Comparison of ENCODE assay signal across 8 cellular contexts in genomic region chr1:87329051-87329755, GRCh38. TPM values are rescaled to one million over a fixed set of nuclear protein-coding genes. Genes with fewer than 3 reads are reported as not detected.
DNase-seq lines count a peak whose midpoint lies in the region; ATAC-seq and TF ChIP-seq lines count a peak whose summit lies in the region.

No MANE protein-coding gene starts in this region.

- H3K4me1 ChIP-seq in ascending aorta = peaks cover 4 to 11% of the 10 kb centered on the region in 2 donors
- H3K4me1 ChIP-seq in right atrium auricular region = peaks cover 0 to 30% of the 10 kb centered on the region in 2 donors

- H3K4me2 ChIP-seq in SU-DHL-6 (ENCODE audit: low read depth, low read length, poor library complexity, severe bottlenecking) = peak overlapping the region; percentile 88

- intact Hi-C loops in ascending aorta (cut with DNase I) = loop anchor here (5.0 kb wide), 3 partner anchors 417 to 1353 kb away; partner anchors contain the start of genes HS2ST1, PKN2 and SELENOF
- intact Hi-C loops in posterior vena cava (cut with DNase I) = loop anchor here in 1 of 2 donors (5.0 to 10.0 kb wide), 2 partner anchors 158 to 736 kb away; no protein-coding TSS in a partner anchor

- ATAC-seq in GM21515 (IDR thresholded peaks at IDR 0.05; ENCODE audit: unreplicated experiment) = no peak

- peaks cover 14% of the 10 kb centered on the region; the same call in 1 of the 2 replicates for H4K20me1 ChIP-seq in SU-DHL-6 (ENCODE audit: low read depth, low read length)

- H3K9me3 ChIP-seq in SU-DHL-6 (ENCODE audit: insufficient read depth, low read length) (no peaks in the 10 kb centered on the region), ascending aorta (no peaks in the 10 kb centered on the region), right atrium auricular region (no peaks in the 10 kb centered on the region)

- H3K27ac ChIP-seq in SU-DHL-6 (ENCODE audit: low read depth, low read length) = peak overlapping the region; percentile 89
- peak overlapping the region; percentile 95 to 98 for H3K27ac ChIP-seq in ascending aorta
- H3K27ac ChIP-seq in right atrium auricular region = peak overlapping the region; percentile 97 to 99

- H3K79me2 ChIP-seq in SU-DHL-6 (ENCODE audit: insufficient read depth, low read length) = peaks cover 67% of the 10 kb centered on the region

- H3K4me3 ChIP-seq in SU-DHL-6 (ENCODE audit: insufficient read depth, low read length, poor library complexity, severe bottlenecking) (peak overlapping the region; percentile 97), ascending aorta (peak overlapping the region; percentile 73 to 94), right atrium auricular region (peak overlapping the region; percentile 83 to 93)

- H3K9me2 ChIP-seq in SU-DHL-6 (replicated peaks; ENCODE audit: insufficient read depth, low read length) = no peaks in the 10 kb centered on the region

- no peak for TF ChIP-seq CTCF in SU-DHL-6 (IDR thresholded peaks at IDR 0.05; ENCODE audit: insufficient read depth, low read length, poor library complexity, severe bottlenecking)
- TF ChIP-seq CTCF in ascending aorta (IDR thresholded peaks at IDR 0.05) = no peak
- TF ChIP-seq CTCF in right atrium auricular region (IDR thresholded peaks at IDR 0.05) = no peak

- no peak overlapping the region for H2AFZ ChIP-seq in SU-DHL-6 (ENCODE audit: low read depth, low read length, severe bottlenecking)

- H3K36me3 ChIP-seq in SU-DHL-6 (ENCODE audit: low read length) = peaks cover 39% of the 10 kb centered on the region
- H3K36me3 ChIP-seq in ascending aorta = no peaks in the 10 kb centered on the region
- H3K36me3 ChIP-seq in right atrium auricular region = no peaks in the 10 kb centered on the region

- H3K9ac ChIP-seq in SU-DHL-6 (ENCODE audit: low read length) = peak overlapping the region; percentile 98

- H3F3A ChIP-seq in SU-DHL-6 (ENCODE audit: insufficient read depth) = peaks cover 47% of the 10 kb centered on the region

- DNase-seq in COLO668 (lab: John Stamatoyannopoulos, UW; ENCODE audit: unreplicated experiment) = peak; percentile 79
- DNase-seq in HS-27A (ENCODE audit: low read depth) = peak; percentile 33
- DNase-seq in ascending aorta (ENCODE audit: low spot score in 2 of 2) = peak in 1 of 2 donors; percentile 72
- peak; percentile 66 for DNase-seq in right atrium auricular region (ENCODE audit: low spot score)
- DNase-seq in posterior vena cava (ENCODE audit: low spot score) = peak; percentile 85
- DNase-seq in GOT3 (lab: John Stamatoyannopoulos, UW) = no peak

- H3K27me3 ChIP-seq in SU-DHL-6 (ENCODE audit: low read length) (no peaks in the 10 kb centered on the region), ascending aorta (no peaks in the 10 kb centered on the region), right atrium auricular region (no peaks in the 10 kb centered on the region)

RNA-seq across cellular contexts. Expression of gene LMO4, which starts 0.5 kb away (rescaled TPM):
- total RNA-seq in ascending aorta (9.9 TPM), right atrium auricular region (10 to 100 TPM; 32.7 to 47.7 TPM), posterior vena cava (10 to 100 TPM; 56.7 to 64.4 TPM)
